In genomic region chr9:35436940-35437339, GRCh38 we compare ENCODE assay signal across 19 cellular contexts.
"Had no signal": no experiment of that assay in that cellular context is flagged by ENCODE, and none has a peak within 500 bp of the region (broad histone marks: within the 10 kb centered on the region; RNA-seq: fewer than 3 reads in every experiment).

No MANE protein-coding gene starts in this region.

- H3K36me3 ChIP-seq: heart left ventricle, pancreas, thoracic aorta, upper lobe of right lung had no signal

- ATAC-seq: activated naive CD4-positive, alpha-beta T cell treated with anti-CD3 and anti-CD28 coated beads, Interleukin-2, amount 50 U/mL, for 72 hours; heart left ventricle; left cardiac atrium; mucosa of descending colon; pancreas; right cardiac atrium; upper lobe of right lung; WTC11 had no signal

- H3K4me1 Mint-ChIP-seq: brain, nephron progenitor cell, WTC11 had no signal

- DNase-seq: activated gamma-delta T cell treated with Interleukin-2 at 50 U/mL for 16 hours; activated T-cell treated with anti-CD3 and anti-CD28 coated beads, Interleukin-2, amount 50 U/mL, for 1 hour; aorta; heart left ventricle; islet precursor cell; left cardiac atrium; mesenchymal stem cell; mucosa of descending colon; nephron progenitor cell; pancreas; right cardiac atrium; stimulated activated CD4-positive, alpha-beta T cell treated with anti-CD3 and anti-CD28 coated beads, Interleukin-4, amount 100 ng/mL, for 24 hours; stimulated activated naive CD4-positive, alpha-beta T cell treated with Interleukin-2 at 50 U/mL for 16 hours; upper lobe of right lung had no signal

- H3K9me3 ChIP-seq: heart left ventricle, mucosa of descending colon, pancreas, thoracic aorta, upper lobe of right lung had no signal

- H3K27me3 ChIP-seq: heart left ventricle, pancreas, upper lobe of right lung had no signal

- H3K4me1 ChIP-seq: heart left ventricle, pancreas, upper lobe of right lung had no signal

- H3K4me3 Mint-ChIP-seq: brain, nephron progenitor cell, WTC11 had no signal

- H3K27ac ChIP-seq: epithelial cell of prostate, heart left ventricle, pancreas, thoracic aorta, upper lobe of right lung had no signal

- H3K27ac Mint-ChIP-seq: activated naive CD4-positive, alpha-beta T cell treated with anti-CD3 and anti-CD28 coated beads, Interleukin-2, amount 50 U/mL, for 72 hours; brain; nephron progenitor cell; WTC11 had no signal

- H3K4me3 ChIP-seq: heart left ventricle, mucosa of descending colon, pancreas, thoracic aorta, upper lobe of right lung had no signal

- H3K9me3 Mint-ChIP-seq: activated naive CD4-positive, alpha-beta T cell treated with anti-CD3 and anti-CD28 coated beads, Interleukin-2, amount 50 U/mL, for 72 hours; brain; nephron progenitor cell; WTC11 had no signal
